ENCODE assay signal across 20 cellular contexts in genomic region chr2:7288484-7288883, GRCh38.
"Had no signal": no experiment of that assay in that cellular context is flagged by ENCODE, and none has a peak within 500 bp of the region (broad histone marks: within the 10 kb centered on the region; RNA-seq: fewer than 3 reads in every experiment).

No MANE protein-coding gene starts in this region.

- H3K36me3 Mint-ChIP-seq: activated CD8-positive, alpha-beta memory T cell treated with anti-CD3 and anti-CD28 coated beads, Interleukin-2, amount 10 ng/mL, durations not matched to agents 7 days and 5 days; activated naive CD8-positive, alpha-beta T cell treated with anti-CD3 and anti-CD28 coated beads for 36 hours; mesothelial cell of epicardium; stimulated activated naive B cell treated with anti-CD40 and anti-IgM and Interleukin-4, amounts not matched to agents 10 μg/mL and 1 μg/mL and 100 μg/mL, for 72 hours; T-cell had no signal

- H3K9me3 ChIP-seq: upper lobe of right lung had no signal

- H3K9me3 Mint-ChIP-seq: activated B cell treated with CpG ODN at 0.5 μM for 24 hours; activated CD4-positive, alpha-beta memory T cell treated with anti-CD3 and anti-CD28 coated beads, Interleukin-2, amount 10 ng/mL, durations not matched to agents 7 days and 5 days; activated naive CD8-positive, alpha-beta T cell treated with anti-CD3 and anti-CD28 coated beads for 36 hours; activated T-helper 17 cell treated with anti-CD3 and anti-CD28 coated beads, Interleukin-2, amount 50 U/mL, for 72 hours; mesothelial cell of epicardium; nephron; stimulated activated naive B cell treated with anti-CD40 and anti-IgM and Interleukin-4, amounts not matched to agents 10 μg/mL and 1 μg/mL and 100 μg/mL, for 72 hours; T-cell had no signal

- H3K27me3 ChIP-seq: upper lobe of right lung had no signal

- H3K4me3 ChIP-seq: lung, upper lobe of right lung had no signal

- H3K27me3 Mint-ChIP-seq: activated naive CD8-positive, alpha-beta T cell treated with anti-CD3 and anti-CD28 coated beads for 36 hours had no signal

- H3K4me3 Mint-ChIP-seq: activated B cell treated with CpG ODN at 0.5 μM for 24 hours; activated CD4-positive, alpha-beta memory T cell treated with anti-CD3 and anti-CD28 coated beads, Interleukin-2, amount 10 ng/mL, durations not matched to agents 7 days and 5 days; activated CD8-positive, alpha-beta memory T cell treated with anti-CD3 and anti-CD28 coated beads, Interleukin-2, amount 10 ng/mL, durations not matched to agents 7 days and 5 days; activated naive CD8-positive, alpha-beta T cell treated with anti-CD3 and anti-CD28 coated beads for 36 hours; activated T-helper 17 cell treated with anti-CD3 and anti-CD28 coated beads, Interleukin-2, amount 50 U/mL, for 72 hours; mesothelial cell of epicardium; nephron; stimulated activated naive B cell treated with anti-CD40 and anti-IgM and Interleukin-4, amounts not matched to agents 10 μg/mL and 1 μg/mL and 100 μg/mL, for 72 hours; T-cell had no signal

- H3K36me3 ChIP-seq: upper lobe of right lung had no signal

- H3K27ac ChIP-seq: upper lobe of right lung had no signal

- ATAC-seq: activated CD8-positive, alpha-beta memory T cell treated with anti-CD3 and anti-CD28 coated beads, Interleukin-2, amount 10 ng/mL, durations not matched to agents 7 days and 5 days; activated T-helper 17 cell treated with anti-CD3 and anti-CD28 coated beads, Interleukin-2, amount 50 U/mL, for 72 hours; T-cell; upper lobe of right lung had no signal

- H3K27ac Mint-ChIP-seq: activated B cell treated with CpG ODN at 0.5 μM for 24 hours; activated CD4-positive, alpha-beta memory T cell treated with anti-CD3 and anti-CD28 coated beads, Interleukin-2, amount 10 ng/mL, durations not matched to agents 7 days and 5 days; activated CD8-positive, alpha-beta memory T cell treated with anti-CD3 and anti-CD28 coated beads, Interleukin-2, amount 10 ng/mL, durations not matched to agents 7 days and 5 days; activated naive CD8-positive, alpha-beta T cell treated with anti-CD3 and anti-CD28 coated beads for 36 hours; activated T-helper 17 cell treated with anti-CD3 and anti-CD28 coated beads, Interleukin-2, amount 50 U/mL, for 72 hours; mesothelial cell of epicardium; nephron; stimulated activated naive B cell treated with anti-CD40 and anti-IgM and Interleukin-4, amounts not matched to agents 10 μg/mL and 1 μg/mL and 100 μg/mL, for 72 hours; T-cell had no signal

- H3K4me1 Mint-ChIP-seq: activated B cell treated with CpG ODN at 0.5 μM for 24 hours; activated CD4-positive, alpha-beta memory T cell treated with anti-CD3 and anti-CD28 coated beads, Interleukin-2, amount 10 ng/mL, durations not matched to agents 7 days and 5 days; activated CD8-positive, alpha-beta memory T cell treated with anti-CD3 and anti-CD28 coated beads, Interleukin-2, amount 10 ng/mL, durations not matched to agents 7 days and 5 days; activated T-helper 17 cell treated with anti-CD3 and anti-CD28 coated beads, Interleukin-2, amount 50 U/mL, for 72 hours; mesothelial cell of epicardium; nephron; stimulated activated naive B cell treated with anti-CD40 and anti-IgM and Interleukin-4, amounts not matched to agents 10 μg/mL and 1 μg/mL and 100 μg/mL, for 72 hours had no signal

- DNase-seq: activated B cell treated with CpG ODN at 0.5 μM for 24 hours; activated CD4-positive, alpha-beta memory T cell treated with anti-CD3 and anti-CD28 coated beads, Interleukin-2, amount 10 ng/mL, durations not matched to agents 7 days and 5 days; activated CD4-positive, alpha-beta T cell treated with anti-CD3 and anti-CD28 coated beads for 4 hours; activated CD8-positive, alpha-beta memory T cell treated with anti-CD3 and anti-CD28 coated beads, Interleukin-2, amount 10 ng/mL, durations not matched to agents 7 days and 5 days; activated naive CD4-positive, alpha-beta T cell; activated naive CD8-positive, alpha-beta T cell treated with anti-CD3 and anti-CD28 coated beads for 36 hours; aorta; cerebellar nuclear complex; cortex of kidney; hypothalamus; islet precursor cell; nucleus accumbens; posterior cingulate gyrus; stimulated activated naive B cell treated with anti-CD40 and anti-IgM and Interleukin-4, amounts not matched to agents 10 μg/mL and 1 μg/mL and 100 μg/mL, for 72 hours; T-cell; upper lobe of right lung had no signal

- H3K4me1 ChIP-seq: upper lobe of right lung had no signal
